ENCODE assay signal across 20 cellular contexts in genomic region chr16:69266334-69267063, GRCh38.
"Had no signal": no experiment of that assay in that cellular context is flagged by ENCODE, and none has a peak within 500 bp of the region (broad histone marks: within the 10 kb centered on the region; RNA-seq: fewer than 3 reads in every experiment).

No MANE protein-coding gene starts in this region.

- DNase-seq: colonic mucosa; cortex of kidney; effector CD4-positive, alpha-beta T cell; effector memory CD4-positive, alpha-beta T cell; foreskin keratinocyte; heart right ventricle; hippocampal formation; left cardiac atrium; left lung; left ventricle myocardium superior; lower lobe of right lung; mesendoderm; midbrain; naive thymus-derived CD4-positive, alpha-beta T cell had no signal

- FAIRE-seq: endothelial cell of umbilical vein, frontal cortex, islet of Langerhans, keratinocyte had no signal

- ATAC-seq: foreskin keratinocyte; gastroesophageal sphincter; heart right ventricle; left cardiac atrium; left lung; left ventricle myocardium superior; lower lobe of right lung; naive thymus-derived CD4-positive, alpha-beta T cell had no signal

- H3K9me3 ChIP-seq: colonic mucosa, esophagus muscularis mucosa, gastroesophageal sphincter, heart right ventricle, left lung, lower lobe of right lung had no signal

- H3K27me3 ChIP-seq: colonic mucosa, esophagus muscularis mucosa, foreskin keratinocyte, gastroesophageal sphincter, heart right ventricle, left lung had no signal

- H3K4me1 ChIP-seq: colonic mucosa, foreskin keratinocyte, lower lobe of right lung had no signal

- H3K27ac ChIP-seq: colonic mucosa, esophagus muscularis mucosa, foreskin keratinocyte, gastroesophageal sphincter, heart right ventricle, left lung, lower lobe of right lung had no signal

- H3K36me3 ChIP-seq: colonic mucosa had no signal

- H3K4me3 ChIP-seq: colonic mucosa, esophagus muscularis mucosa, gastroesophageal sphincter, heart right ventricle, left lung, lower lobe of right lung had no signal
